Comparison of ENCODE assay signal across 21 cellular contexts in genomic region chrX:135454816-135455215, GRCh38.
"Had no signal": no experiment of that assay in that cellular context is flagged by ENCODE, and none has a peak within 500 bp of the region (broad histone marks: within the 10 kb centered on the region; RNA-seq: fewer than 3 reads in every experiment).

No MANE protein-coding gene starts in this region.

- H3K4me3 Mint-ChIP-seq: memory B cell, naive B cell, nephron progenitor cell had no signal

- H3K4me1 Mint-ChIP-seq: nephron progenitor cell had no signal

- H3K36me3 ChIP-seq: esophagus squamous epithelium, left lung, lower lobe of right lung, prostate gland, sigmoid colon, stomach, thoracic aorta, transverse colon had no signal

- H3K27ac Mint-ChIP-seq: memory B cell, nephron progenitor cell had no signal

- H3K4me3 ChIP-seq: esophagus squamous epithelium, left lung, lower lobe of right lung, prostate gland, sigmoid colon, skin epidermis, stomach, thoracic aorta, transverse colon had no signal

- H3K9me3 ChIP-seq: left lung, lower lobe of right lung, prostate gland, thoracic aorta, transverse colon had no signal

- H3K36me3 Mint-ChIP-seq: memory B cell had no signal

- H3K27me3 ChIP-seq: esophagus squamous epithelium, foreskin keratinocyte, left lung, sigmoid colon, transverse colon had no signal

- ATAC-seq: foreskin keratinocyte, left lung, lower lobe of right lung had no signal

- H3K27ac ChIP-seq: esophagus squamous epithelium, foreskin keratinocyte, left lung, lower lobe of right lung, parathyroid adenoma, prostate gland, sigmoid colon, skin epidermis, stomach, thoracic aorta, transverse colon had no signal

- H3K4me1 ChIP-seq: esophagus squamous epithelium, foreskin keratinocyte, left lung, lower lobe of right lung, parathyroid adenoma, prostate gland, sigmoid colon, stomach, transverse colon had no signal

- DNase-seq: central memory CD4-positive, alpha-beta T cell; cortex of kidney; effector memory CD4-positive, alpha-beta T cell; esophagus squamous epithelium; foreskin keratinocyte; head of caudate nucleus; hippocampal formation; left lung; lower lobe of right lung; naive B cell; nephron progenitor cell; sigmoid colon; stimulated activated naive CD4-positive, alpha-beta T cell; stomach; substantia nigra; transverse colon had no signal

- H3K9me3 Mint-ChIP-seq: memory B cell had no signal
